In genomic region chr17:28113269-28113668, GRCh38 we compare ENCODE assay signal across 23 cellular contexts.
"Had no signal": no experiment of that assay in that cellular context is flagged by ENCODE, and none has a peak within 500 bp of the region (broad histone marks: within the 10 kb centered on the region; RNA-seq: fewer than 3 reads in every experiment).

No MANE protein-coding gene starts in this region.

- ATAC-seq: activated CD8-positive, alpha-beta T cell treated with anti-CD3 and anti-CD28 coated beads, Interleukin-2, amount 10 ng/mL, durations not matched to agents 7 days and 5 days; activated naive CD8-positive, alpha-beta T cell treated with anti-CD3 and anti-CD28 coated beads, Interleukin-2, amount 50 U/mL, for 24 hours; activated T-cell treated with anti-CD3 and anti-CD28 coated beads, Interleukin-2, amount 50 U/mL, for 4 hours; esophagus mucosa; stimulated activated naive B cell treated with anti-CD40 and anti-IgM and Interleukin-4, amounts not matched to agents 10 μg/mL and 1 μg/mL and 100 μg/mL, for 72 hours had no signal

- H3K36me3 ChIP-seq: brain microvascular endothelial cell, colonic mucosa, prostate gland, right atrium auricular region, thoracic aorta, upper lobe of left lung had no signal

- H3K9me3 Mint-ChIP-seq: activated CD4-positive, alpha-beta T cell treated with anti-CD3 and anti-CD28 coated beads, Interleukin-2, amount 10 ng/mL, durations not matched to agents 7 days and 5 days; activated naive CD4-positive, alpha-beta T cell treated with anti-CD3 and anti-CD28 coated beads, Interleukin-2, amount 10 ng/mL, durations not matched to agents 7 days and 5 days; activated T-cell treated with anti-CD3 and anti-CD28 coated beads, Interleukin-2, amount 50 U/mL, for 4 hours; central memory CD8-positive, alpha-beta T cell had no signal

- H3K4me3 Mint-ChIP-seq: activated CD4-positive, alpha-beta T cell treated with anti-CD3 and anti-CD28 coated beads, Interleukin-2, amount 10 ng/mL, durations not matched to agents 7 days and 5 days; activated CD8-positive, alpha-beta T cell treated with anti-CD3 and anti-CD28 coated beads, Interleukin-2, amount 10 ng/mL, durations not matched to agents 7 days and 5 days; activated naive CD4-positive, alpha-beta T cell treated with anti-CD3 and anti-CD28 coated beads, Interleukin-2, amount 10 ng/mL, durations not matched to agents 7 days and 5 days; activated naive CD8-positive, alpha-beta T cell treated with anti-CD3 and anti-CD28 coated beads, Interleukin-2, amount 50 U/mL, for 24 hours; activated T-cell treated with anti-CD3 and anti-CD28 coated beads, Interleukin-2, amount 50 U/mL, for 4 hours; central memory CD8-positive, alpha-beta T cell; stimulated activated naive B cell treated with anti-CD40 and anti-IgM and Interleukin-4, amounts not matched to agents 10 μg/mL and 1 μg/mL and 100 μg/mL, for 72 hours had no signal

- H3K27me3 ChIP-seq: brain microvascular endothelial cell, colonic mucosa, right atrium auricular region, upper lobe of left lung had no signal

- H3K9me3 ChIP-seq: colonic mucosa, prostate gland, right atrium auricular region, thoracic aorta, upper lobe of left lung had no signal

- H3K27ac Mint-ChIP-seq: activated CD4-positive, alpha-beta T cell treated with anti-CD3 and anti-CD28 coated beads, Interleukin-2, amount 10 ng/mL, durations not matched to agents 7 days and 5 days; activated CD8-positive, alpha-beta T cell treated with anti-CD3 and anti-CD28 coated beads, Interleukin-2, amount 10 ng/mL, durations not matched to agents 7 days and 5 days; activated naive CD4-positive, alpha-beta T cell treated with anti-CD3 and anti-CD28 coated beads, Interleukin-2, amount 10 ng/mL, durations not matched to agents 7 days and 5 days; activated naive CD8-positive, alpha-beta T cell treated with anti-CD3 and anti-CD28 coated beads, Interleukin-2, amount 50 U/mL, for 24 hours; stimulated activated naive B cell treated with anti-CD40 and anti-IgM and Interleukin-4, amounts not matched to agents 10 μg/mL and 1 μg/mL and 100 μg/mL, for 72 hours had no signal

- H3K4me1 ChIP-seq: colonic mucosa, prostate gland had no signal

- H3K4me3 ChIP-seq: colonic mucosa, lung, prostate gland, right atrium auricular region, skin epidermis, thoracic aorta, upper lobe of left lung had no signal

- DNase-seq: activated CD4-positive, alpha-beta T cell treated with anti-CD3 and anti-CD28 coated beads, Interleukin-2, amount 10 ng/mL, durations not matched to agents 7 days and 5 days; activated CD8-positive, alpha-beta T cell treated with anti-CD3 and anti-CD28 coated beads, Interleukin-2, amount 10 ng/mL, durations not matched to agents 7 days and 5 days; activated effector memory CD4-positive, alpha-beta T cell treated with Interleukin-2 at 50 U/mL for 16 hours; activated naive CD4-positive, alpha-beta T cell treated with anti-CD3 and anti-CD28 coated beads, Interleukin-2, amount 10 ng/mL, durations not matched to agents 7 days and 5 days; activated naive CD8-positive, alpha-beta T cell treated with anti-CD3 and anti-CD28 coated beads, Interleukin-2, amount 50 U/mL, for 24 hours; activated T-cell treated with anti-CD3 and anti-CD28 coated beads, Interleukin-2, amount 50 U/mL, for 4 hours; aorta; colonic mucosa; hippocampal formation; islet precursor cell; midbrain; stimulated activated naive B cell treated with anti-CD40 and anti-IgM and Interleukin-4, amounts not matched to agents 10 μg/mL and 1 μg/mL and 100 μg/mL, for 72 hours; T-helper 1 cell; T1000; upper lobe of left lung had no signal

- H3K36me3 Mint-ChIP-seq: activated naive CD4-positive, alpha-beta T cell treated with anti-CD3 and anti-CD28 coated beads, Interleukin-2, amount 10 ng/mL, durations not matched to agents 7 days and 5 days had no signal

- H3K27me3 Mint-ChIP-seq: activated CD4-positive, alpha-beta T cell treated with anti-CD3 and anti-CD28 coated beads, Interleukin-2, amount 10 ng/mL, durations not matched to agents 7 days and 5 days; activated naive CD4-positive, alpha-beta T cell treated with anti-CD3 and anti-CD28 coated beads, Interleukin-2, amount 10 ng/mL, durations not matched to agents 7 days and 5 days; activated naive CD8-positive, alpha-beta T cell treated with anti-CD3 and anti-CD28 coated beads, Interleukin-2, amount 50 U/mL, for 24 hours; central memory CD8-positive, alpha-beta T cell; stimulated activated naive B cell treated with anti-CD40 and anti-IgM and Interleukin-4, amounts not matched to agents 10 μg/mL and 1 μg/mL and 100 μg/mL, for 72 hours had no signal

- H3K27ac ChIP-seq: brain microvascular endothelial cell, colonic mucosa, prostate gland, thoracic aorta had no signal
